In the genomic region with DNA sequence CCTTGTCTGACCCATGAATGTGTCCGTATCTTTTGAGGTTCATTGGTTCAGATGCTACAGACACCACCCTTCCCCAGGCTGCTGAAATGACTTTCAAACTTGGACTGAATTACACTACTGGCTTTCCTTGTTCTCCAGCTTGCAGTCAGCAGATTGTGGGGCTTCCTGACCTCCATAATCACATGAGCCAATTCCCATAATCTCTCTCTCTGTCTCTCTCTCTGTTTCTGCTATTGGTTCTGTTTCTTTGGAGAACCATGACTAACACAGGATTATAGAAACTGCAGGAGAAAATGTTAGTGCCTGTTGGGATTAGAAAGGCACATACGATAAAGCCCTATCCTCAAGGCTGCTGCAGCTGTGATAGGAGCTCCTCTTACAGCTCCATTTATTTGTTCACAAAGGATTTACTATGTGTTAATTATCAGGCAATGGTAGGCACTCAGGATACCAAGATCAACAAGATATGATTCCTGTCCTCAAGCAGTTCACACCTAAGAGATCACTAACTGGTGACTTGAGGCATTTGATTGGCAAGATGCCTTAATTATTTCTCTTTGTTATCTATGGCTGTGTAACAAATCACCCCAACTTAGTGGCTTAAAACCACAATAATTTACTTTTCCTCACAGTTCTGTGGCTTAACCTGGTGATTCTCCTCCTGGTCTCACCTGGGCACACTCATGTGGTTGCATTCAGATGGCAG, we compare ENCODE assay signal across 2 cellular contexts.
TF ChIP-seq lines count a peak whose summit lies in the region.

No MANE protein-coding gene starts in this region.

TF ChIP-seq in IMR-90, 13 proteins besides CTCF, POLR2A, EP300 and RAD21:
- TF ChIP-seq BHLHE40 (IDR thresholded peaks at IDR 0.05; ENCODE audit: low read depth, low read length) (no peak), RCOR1 (IDR thresholded peaks at IDR 0.05; ENCODE audit: insufficient replicate concordance, low read length) (no peak), MAFK (IDR thresholded peaks at IDR 0.05; ENCODE audit: low read depth, low read length) (no peak), MAZ (IDR thresholded peaks at IDR 0.05; ENCODE audit: borderline replicate concordance, low read depth, low read length) (no peak)
TF ChIP-seq in IMR-90: peak in this region for 0.

TF ChIP-seq in SK-N-SH treated with all-trans-retinoic acid at 6 μM for 48 hours, 23 proteins besides CTCF, POLR2A, EP300 and RAD21:
- no peak for TF ChIP-seq CSDC2 (CRISPR knock-in tag; IDR thresholded peaks at IDR 0.05)
- TF ChIP-seq PATZ1 (CRISPR knock-in tag; IDR thresholded peaks at IDR 0.05; ENCODE audit: borderline replicate concordance), result no peak
- no peak for TF ChIP-seq OSR1 (CRISPR knock-in tag; IDR thresholded peaks at IDR 0.05)
TF ChIP-seq in SK-N-SH treated with all-trans-retinoic acid at 6 μM for 48 hours: peak in this region for 0.
